Comparison of ENCODE assay signal across 19 cellular contexts in genomic region chr17:8893621-8894020, GRCh38. TPM values are rescaled to one million over a fixed set of nuclear protein-coding genes. Genes with fewer than 3 reads are reported as not detected.
DNase-seq lines count a peak whose midpoint lies in the region; ATAC-seq and TF ChIP-seq lines count a peak whose summit lies in the region.
"Had no signal": no experiment of that assay in that cellular context is flagged by ENCODE, and none has a peak within 500 bp of the region (broad histone marks: within the 10 kb centered on the region; RNA-seq: fewer than 3 reads in every experiment).

No MANE protein-coding gene starts in this region.

- ATAC-seq in GM23338 (no peak; the same call in 2 of the 3 replicates), T-helper 17 cell (no peak), sciatic nerve (no peak), HG02970 (IDR thresholded peaks at IDR 0.05; ENCODE audit: low FRiP score, unreplicated experiment) (no peak)
- ATAC-seq: HCT116 had no signal

- H3K4me3 Mint-ChIP-seq in GM23338, result no peak overlapping the region
- no peak overlapping the region for H3K4me3 Mint-ChIP-seq in T-helper 17 cell
- no peak overlapping the region for H3K4me3 Mint-ChIP-seq in glutamatergic neuron (ENCODE audit: unreplicated experiment)
- H3K4me3 Mint-ChIP-seq: B cell; CD4-positive, alpha-beta T cell had no signal

- H3K36me3 Mint-ChIP-seq in GM23338 (ENCODE audit: low read depth) (no peaks in the 10 kb centered on the region), T-helper 17 cell (ENCODE audit: low read depth) (peaks cover 6% of the 10 kb centered on the region), glutamatergic neuron (ENCODE audit: unreplicated experiment) (no peaks in the 10 kb centered on the region)

- H3K9me3 Mint-ChIP-seq in GM23338 (no peaks in the 10 kb centered on the region), glutamatergic neuron (ENCODE audit: unreplicated experiment) (no peaks in the 10 kb centered on the region)
- H3K9me3 Mint-ChIP-seq: CD4-positive, alpha-beta T cell had no signal

- H2AFZ ChIP-seq in GM23338, result 0 out of 2 replicates have a peak overlapping the region, but pooled peaks have one; percentile 99
- H2AFZ ChIP-seq: PC-9 had no signal

- H3K4me1 Mint-ChIP-seq in GM23338 (peaks cover 24% of the 10 kb centered on the region), T-helper 17 cell (peaks cover 39% of the 10 kb centered on the region), glutamatergic neuron (ENCODE audit: low read depth, unreplicated experiment) (peaks cover 11% of the 10 kb centered on the region)

- H3K27ac Mint-ChIP-seq in GM23338 (no peak overlapping the region), T-helper 17 cell (peak overlapping the region; percentile 88), glutamatergic neuron (ENCODE audit: unreplicated experiment) (no peak overlapping the region)
- H3K27ac Mint-ChIP-seq: B cell; CD4-positive, alpha-beta T cell had no signal

- no peaks in the 10 kb centered on the region for H4K20me1 ChIP-seq in GM23338 (replicated peaks; ENCODE audit: insufficient read depth)

- H3K27me3 ChIP-seq in GM23338 (ENCODE audit: insufficient read depth), result no peaks in the 10 kb centered on the region

- H3F3A ChIP-seq in GM23338 (replicated peaks; ENCODE audit: low read depth), result no peaks in the 10 kb centered on the region

- no peaks in the 10 kb centered on the region for H3K36me3 ChIP-seq in GM23338 (ENCODE audit: insufficient read depth)

- H3K9me2 ChIP-seq in GM23338 (ENCODE audit: insufficient read depth), result no peaks in the 10 kb centered on the region

- H3K9me3 ChIP-seq in T-helper 17 cell (ENCODE audit: control insufficient read depth, low read length, poor library complexity, severe bottlenecking), result no peaks in the 10 kb centered on the region

- H3K4me3 ChIP-seq in GM23338, result no peak overlapping the region
- H3K4me3 ChIP-seq: PC-9 had no signal

- H3K27me3 Mint-ChIP-seq in GM23338 (ENCODE audit: insufficient read depth, low read depth, poor library complexity) (peaks cover 6% of the 10 kb centered on the region), T-helper 17 cell (no peaks in the 10 kb centered on the region), glutamatergic neuron (ENCODE audit: unreplicated experiment) (peaks cover 4% of the 10 kb centered on the region)
- H3K27me3 Mint-ChIP-seq: B cell; CD4-positive, alpha-beta T cell had no signal

- no peaks in the 10 kb centered on the region; the same call in 1 of the 2 replicates for H3K4me1 ChIP-seq in GM23338 (ENCODE audit: insufficient read depth)

- TF ChIP-seq CTCF in GM23338 (conservative IDR thresholded peaks at IDR 0.05; ENCODE audit: low read depth in 2 of 2) (no peak), glutamatergic neuron (IDR thresholded peaks at IDR 0.05; ENCODE audit: partially characterized antibody, unreplicated experiment) (no peak)

- H3K79me2 ChIP-seq in GM23338 (replicated peaks; ENCODE audit: insufficient read depth), result no peaks in the 10 kb centered on the region

- H3K4me2 ChIP-seq in GM23338, result peak overlapping the region; percentile 92
- H3K4me2 ChIP-seq: PC-9 had no signal

- no peak overlapping the region for H3K27ac ChIP-seq in GM23338 (ENCODE audit: low read depth)
- H3K27ac ChIP-seq: PC-9 had no signal

- DNase-seq in GM23338 (ENCODE audit: low spot score), result no peak
- DNase-seq in T-helper 17 cell, result no peak
- peak; percentile 15 for DNase-seq in glutamatergic neuron
- peak; percentile 54 for DNase-seq in sciatic nerve (ENCODE audit: low spot score)
- no peak for DNase-seq in NCI-H1417 (lab: John Stamatoyannopoulos, UW)
- DNase-seq in activated CD4-positive, alpha-beta T cell treated with anti-CD3 and anti-CD28 coated beads for 48 hours, result no peak
- DNase-seq: Calu3; CD4-positive, alpha-beta T cell; MV-4-11; NCI-H1436 treated with DMSO at 0.1 percent for 48 hours; NCI-H2029 treated with DMSO at 0.1 percent for 48 hours; NCI-H2171 treated with DMSO at 0.1 percent for 48 hours; NCI-H446 treated with DMSO at 0.1 percent for 48 hours; NCI-H748 treated with DMSO at 0.1 percent for 48 hours; PC-9 had no signal

- intact Hi-C loops in sciatic nerve (cut with DNase I), result no loop called here

TF ChIP-seq in GM23338, 12 proteins besides CTCF, POLR2A, EP300 and RAD21:
- no peak for TF ChIP-seq ETS1 (IDR thresholded peaks at IDR 0.05)
- no peak for TF ChIP-seq EZH2phosphoT487 (IDR thresholded peaks at IDR 0.05; ENCODE audit: unreplicated experiment)
- TF ChIP-seq JUNB (IDR thresholded peaks at IDR 0.05; ENCODE audit: unreplicated experiment), result no peak
- TF ChIP-seq EZH2 (IDR thresholded peaks at IDR 0.05; ENCODE audit: low read depth, unreplicated experiment), result no peak
- TF ChIP-seq STAT1 (IDR thresholded peaks at IDR 0.05; ENCODE audit: unreplicated experiment), result no peak
TF ChIP-seq in GM23338: peak in this region for 0.

RNA-seq across cellular contexts. Expression of gene PIK3R6, which starts 26.1 kb away (rescaled TPM):
- total RNA-seq in GM23338 (2014; rRNA removed; shearing (Covaris generic)), result 0.24 TPM in 1 of 2 replicates, not detected in the other
- 0.11 and 0.14 TPM in 2 replicates for polyA plus RNA-seq in GM23338 (2016; fragmentation: Nextera tagmentation; extraction: Ambion mirVana)
- under 1 TPM; 0.67 to 0.83 TPM for total RNA-seq in T-helper 17 cell
- not detected for total RNA-seq in glutamatergic neuron (ENCODE audit: unreplicated experiment)
- total RNA-seq in sciatic nerve, result 2.1 TPM
- total RNA-seq: Calu3, PC-9 had no signal
- polyA plus RNA-seq: AG04450 had no signal

Comparison
In these comparisons a context has a peak if more than half of its experiments do, and no peak if none do; other contexts are left out.
1. DNase-seq: peak in glutamatergic neuron (single experiment) and sciatic nerve (single experiment); none in GM23338 (single experiment), T-helper 17 cell (0 of 3), NCI-H1417 (0 of 3) and activated CD4-positive, alpha-beta T cell treated with anti-CD3 and anti-CD28 coated beads for 48 hours (single experiment).